In the genomic region with DNA sequence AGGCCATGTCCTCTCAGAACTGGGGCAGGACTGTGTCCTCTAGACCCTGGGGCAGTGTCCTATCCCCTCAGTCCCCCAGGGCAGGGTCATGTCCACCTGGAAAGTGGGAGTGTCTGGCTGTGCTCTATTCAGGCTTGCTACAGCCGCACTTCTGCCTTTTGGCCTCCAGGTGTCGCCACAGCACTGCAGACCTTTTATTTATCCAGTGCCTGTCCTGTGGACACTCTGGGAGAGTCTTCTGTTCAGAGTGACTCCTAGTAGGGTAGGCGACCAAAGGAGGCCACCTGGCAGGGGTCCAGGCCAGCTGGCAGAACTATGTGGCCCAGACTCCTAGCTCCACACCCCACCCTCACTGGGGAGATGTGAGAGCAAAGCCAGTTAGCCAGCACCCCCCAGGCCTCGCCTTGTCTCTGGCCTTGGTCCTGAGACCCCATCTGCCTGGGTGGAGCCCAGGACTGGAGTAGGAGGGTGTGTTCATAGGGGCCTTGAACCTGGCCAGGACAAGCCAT, we compare ENCODE assay signal across 8 cellular contexts. TPM values are rescaled to one million over a fixed set of nuclear protein-coding genes. Genes with fewer than 3 reads are reported as not detected.
DNase-seq lines count a peak whose midpoint lies in the region; ATAC-seq and TF ChIP-seq lines count a peak whose summit lies in the region.

No MANE protein-coding gene starts in this region.

- TF ChIP-seq CTCF in glutamatergic neuron (IDR thresholded peaks at IDR 0.05; ENCODE audit: partially characterized antibody, unreplicated experiment) (peak; percentile 97), prostate gland (IDR thresholded peaks at IDR 0.05) (peak; percentile 90 to 98 (median 94))

- peaks cover 7% of the 10 kb centered on the region for H3K27me3 Mint-ChIP-seq in glutamatergic neuron (ENCODE audit: unreplicated experiment)

- H3K4me1 Mint-ChIP-seq in glutamatergic neuron (ENCODE audit: low read depth, unreplicated experiment): peaks cover 12% of the 10 kb centered on the region

- no peaks in the 10 kb centered on the region for H3K9me3 ChIP-seq in prostate gland

- H3K27ac ChIP-seq in prostate gland: no peak overlapping the region

- H3K27ac Mint-ChIP-seq in glutamatergic neuron (ENCODE audit: unreplicated experiment): no peak overlapping the region

- H3K4me1 ChIP-seq in prostate gland (replicated peaks): peaks cover 5% of the 10 kb centered on the region

- no peaks in the 10 kb centered on the region for H3K9me3 Mint-ChIP-seq in glutamatergic neuron (ENCODE audit: unreplicated experiment)

- no peak for ATAC-seq in GM21825 (IDR thresholded peaks at IDR 0.05; ENCODE audit: unreplicated experiment)

- H3K27me3 ChIP-seq in prostate gland (replicated peaks; ENCODE audit: insufficient read depth): peaks cover 6% of the 10 kb centered on the region

- intact Hi-C loops in prostate gland (cut with DNase I): loop anchor here (2.0 to 10.0 kb wide), 4 partner anchors 160 to 620 kb away; partner anchors contain the start of gene MYL3

- WGBS in prostate gland: 25% methylated on average over 4 of the region's 4 CpGs

- no peaks in the 10 kb centered on the region for H3K36me3 Mint-ChIP-seq in glutamatergic neuron (ENCODE audit: unreplicated experiment)

- H3K4me3 ChIP-seq in prostate gland: no peak overlapping the region

- H3K36me3 ChIP-seq in prostate gland: no peaks in the 10 kb centered on the region

- DNase-seq in NCI-H1417 (lab: John Stamatoyannopoulos, UW) (peak; percentile 47 to 82 (median 58)), NCI-H1417 treated with DMSO at 0.1 percent for 48 hours (lab: John Stamatoyannopoulos, UW) (no peak), Kasumi-1 (lab: John Stamatoyannopoulos, UW) (peak; percentile 58 to 61), SHP77 treated with DMSO at 0.1 percent for 48 hours (lab: John Stamatoyannopoulos, UW) (peak; percentile 34), glutamatergic neuron (peak; percentile 85), prostate gland (ENCODE audit: low spot score) (peak; percentile 69)
- DNase-seq in activated naive CD4-positive, alpha-beta T cell treated with anti-CD3 and anti-CD28 coated beads, Interleukin-2, amount 50 U/mL, for 16 hours: peak; percentile 64

- H3K4me3 Mint-ChIP-seq in glutamatergic neuron (ENCODE audit: unreplicated experiment): no peak overlapping the region

- TF ChIP-seq POLR2A in prostate gland (IDR thresholded peaks at IDR 0.05): no peak

RNA-seq across cellular contexts. Expression of gene TMIE, which starts 3.9 kb away (rescaled TPM):
- total RNA-seq in glutamatergic neuron (ENCODE audit: unreplicated experiment): not detected
- 1 to 10 TPM in 1 of 2 donors, under 1 TPM in 1; 0.18 to 1.6 TPM for total RNA-seq in prostate gland

RNA-seq across cellular contexts. Expression of gene ALS2CL, which starts 11.6 kb away (rescaled TPM):
- total RNA-seq in glutamatergic neuron (ENCODE audit: unreplicated experiment) (0.51 TPM), prostate gland (10 to 100 TPM in 1 of 2 donors, 1 to 10 TPM in 1; 8.1 to 18.9 TPM)

RNA-seq across cellular contexts. Expression of gene PRSS50, which starts 12.6 kb away (rescaled TPM):
- total RNA-seq in glutamatergic neuron (ENCODE audit: unreplicated experiment): not detected
- under 1 TPM; 0.14 to 0.80 TPM for total RNA-seq in prostate gland
